Comparison of ENCODE assay signal across 3 cellular contexts in genomic region chr10:75432763-75433162, GRCh38.
TF ChIP-seq lines count a peak whose summit lies in the region.

No MANE protein-coding gene starts in this region.

TF ChIP-seq in HEK293, 187 proteins besides CTCF, POLR2A, EP300 and RAD21:
- TF ChIP-seq ZNF792 (tag by site-specific recombination; IDR thresholded peaks at IDR 0.05) (peak; percentile 80), GLI2 (tag by site-specific recombination; IDR thresholded peaks at IDR 0.05; ENCODE audit: borderline replicate concordance, low read depth) (no peak), ZFP3 (tag by site-specific recombination; IDR thresholded peaks at IDR 0.05; ENCODE audit: low read depth) (peak; percentile 72), ZNF169 (tag by site-specific recombination; IDR thresholded peaks at IDR 0.05) (no peak), ZNF664 (tag by site-specific recombination; IDR thresholded peaks at IDR 0.05) (peak; percentile 55; the same call in 1 of the 2 replicates), YY2 (tag by site-specific recombination; IDR thresholded peaks at IDR 0.05) (no peak)
TF ChIP-seq in HEK293: peak in this region for 3.

TF ChIP-seq in H1, 55 proteins besides CTCF, POLR2A, EP300 and RAD21:
- TF ChIP-seq KDM4A (IDR thresholded peaks at IDR 0.05; ENCODE audit: low read depth, low read length, severe bottlenecking) (no peak), NANOG (IDR thresholded peaks at IDR 0.05; ENCODE audit: insufficient read depth, low read depth, low read length, poor library complexity, severe bottlenecking) (no peak), SUZ12 (IDR thresholded peaks at IDR 0.05; ENCODE audit: low read length) (peak; percentile 31; the same call in 1 of the 2 replicates)

TF ChIP-seq in HepG2, 621 proteins besides CTCF, POLR2A, EP300 and RAD21 (continues in another document):
- TF ChIP-seq HNF1B (CRISPR knock-in tag; IDR thresholded peaks at IDR 0.05) (0 out of 2 replicates have a peak, but pooled peaks have one; percentile 38), NFIC (IDR thresholded peaks at IDR 0.05; ENCODE audit: low read length) (0 out of 2 replicates have a peak, but pooled peaks have one; percentile 26), PHF8 (CRISPR knock-in tag; IDR thresholded peaks at IDR 0.05) (peak; percentile 4; the same call in 1 of the 2 replicates), SOX5 (CRISPR knock-in tag; IDR thresholded peaks at IDR 0.05; ENCODE audit: borderline replicate concordance) (peak; percentile 36; the same call in 1 of the 2 replicates), ARID5B (CRISPR knock-in tag; IDR thresholded peaks at IDR 0.05) (0 out of 2 replicates have a peak, but pooled peaks have one; percentile 13), HNF4G (IDR thresholded peaks at IDR 0.05; ENCODE audit: borderline replicate concordance, low read depth, low read length) (peak; percentile 46; the same call in 1 of the 2 replicates), HNF4G (CRISPR knock-in tag; IDR thresholded peaks at IDR 0.05; ENCODE audit: borderline replicate concordance, low read depth) (no peak), PHB2 (IDR thresholded peaks at IDR 0.05; ENCODE audit: partially characterized antibody) (no peak), PITX1 (CRISPR knock-in tag; IDR thresholded peaks at IDR 0.05) (peak; percentile 56; the same call in 1 of the 2 replicates), MED1 (CRISPR knock-in tag; IDR thresholded peaks at IDR 0.05) (peak; percentile 18; the same call in 1 of the 2 replicates), TEAD3 (CRISPR knock-in tag; optimal IDR thresholded peaks at IDR 0.05; ENCODE audit: borderline replicate concordance) (peak; percentile 77), ZNF280D (CRISPR knock-in tag; IDR thresholded peaks at IDR 0.05) (peak; percentile 70; the same call in 1 of the 2 replicates), ERF (CRISPR knock-in tag; IDR thresholded peaks at IDR 0.05) (0 out of 2 replicates have a peak, but pooled peaks have one; percentile 22), RXRB (CRISPR knock-in tag; IDR thresholded peaks at IDR 0.05; ENCODE audit: borderline replicate concordance) (0 out of 2 replicates have a peak, but pooled peaks have one; percentile 18), ZNF281 (CRISPR knock-in tag; IDR thresholded peaks at IDR 0.05; ENCODE audit: borderline replicate concordance) (peak; percentile 9; the same call in 1 of the 2 replicates), LCORL (IDR thresholded peaks at IDR 0.05) (no peak), LCORL (CRISPR knock-in tag; IDR thresholded peaks at IDR 0.05) (peak; percentile 50; the same call in 1 of the 2 replicates), PCBP1 (IDR thresholded peaks at IDR 0.05; ENCODE audit: borderline replicate concordance, low read depth, low read length) (no peak), POLR2G (IDR thresholded peaks at IDR 0.05; ENCODE audit: low read depth, low read length) (0 out of 2 replicates have a peak, but pooled peaks have one; percentile 36), SNAI1 (CRISPR knock-in tag; IDR thresholded peaks at IDR 0.05; ENCODE audit: borderline replicate concordance) (no peak), ZNF740 (CRISPR knock-in tag; IDR thresholded peaks at IDR 0.05) (peak; percentile 92), MED8 (CRISPR knock-in tag; IDR thresholded peaks at IDR 0.05; ENCODE audit: insufficient replicate concordance) (peak; percentile 7), NONO (IDR thresholded peaks at IDR 0.05) (no peak), NONO (CRISPR knock-in tag; conservative IDR thresholded peaks at IDR 0.05) (0 out of 2 replicates have a peak, but pooled peaks have one; percentile 27), AHDC1 (CRISPR knock-in tag; IDR thresholded peaks at IDR 0.05; ENCODE audit: borderline replicate concordance) (0 out of 2 replicates have a peak, but pooled peaks have one; percentile 19), BCL6 (CRISPR knock-in tag; IDR thresholded peaks at IDR 0.05) (0 out of 2 replicates have a peak, but pooled peaks have one; percentile 22), ARID4A (CRISPR knock-in tag; IDR thresholded peaks at IDR 0.05; ENCODE audit: borderline replicate concordance) (peak; percentile 29; the same call in 1 of the 2 replicates)
